In genomic region chr1:151007853-151008243, GRCh38 we compare ENCODE assay signal across 8 cellular contexts. TPM values are rescaled to one million over a fixed set of nuclear protein-coding genes. Genes with fewer than 3 reads are reported as not detected.
A peak's percentile ranks its signal among the peaks of the same experiment; 100 is the strongest.
DNase-seq lines count a peak whose midpoint lies in the region; ATAC-seq and TF ChIP-seq lines count a peak whose summit lies in the region.

No MANE protein-coding gene starts in this region.

- ATAC-seq in natural killer cell = no peak
- ATAC-seq in HG03095 (IDR thresholded peaks at IDR 0.05; ENCODE audit: unreplicated experiment) = no peak
- ATAC-seq in HG02798 (IDR thresholded peaks at IDR 0.05; ENCODE audit: poor library complexity, unreplicated experiment) = no peak

- peaks cover 22% of the 10 kb centered on the region for H3K4me1 ChIP-seq in HUES64 (ENCODE audit: insufficient read depth, low read length)

- peak overlapping the region; percentile 96 for H3K4me3 Mint-ChIP-seq in chondrocyte (ENCODE audit: unreplicated experiment)
- H3K4me3 Mint-ChIP-seq in natural killer cell = peak overlapping the region; percentile 94

- H3K27ac Mint-ChIP-seq in chondrocyte (ENCODE audit: unreplicated experiment) = peak overlapping the region; percentile 96
- peak overlapping the region; percentile 95 to 96 for H3K27ac Mint-ChIP-seq in natural killer cell

- DNase-seq in AG10803 (ENCODE audit: low read depth) = no peak
- no peak for DNase-seq in chondrocyte (ENCODE audit: low spot score)
- DNase-seq in natural killer cell = no peak
- no peak for DNase-seq in H4 (ENCODE audit: low spot score)
- no peak for DNase-seq in globus pallidus (ENCODE audit: low spot score)

- no peaks in the 10 kb centered on the region for H3K36me3 ChIP-seq in HUES64 (ENCODE audit: insufficient read depth, low read length)

- H3K27ac ChIP-seq in HUES64 (ENCODE audit: low read depth, low read length) = peak overlapping the region; percentile 68; the same call in 1 of the 2 replicates

- TF ChIP-seq CTCF in AG10803 (conservative IDR thresholded peaks at IDR 0.05; ENCODE audit: low read length) (no peak), chondrocyte (IDR thresholded peaks at IDR 0.05) (peak; percentile 10), natural killer cell (IDR thresholded peaks at IDR 0.05) (no peak)

- WGBS in HUES64 = 29% methylated on average over 4 of the region's 4 CpGs

- intact Hi-C loops in natural killer cell (cut with micrococcal nuclease) = loop anchor here (1.0 to 2.0 kb wide), 2 partner anchors 41 to 51 kb away; partner anchors contain the start of gene CDC42SE1

- H3K27me3 Mint-ChIP-seq in chondrocyte (ENCODE audit: low read depth) (no peaks in the 10 kb centered on the region), natural killer cell (ENCODE audit: low read depth in 2 of 2) (no peaks in the 10 kb centered on the region)

- H3K4me1 Mint-ChIP-seq in chondrocyte (ENCODE audit: low read depth) (peaks cover 65% of the 10 kb centered on the region), natural killer cell (peaks cover 53 to 65% of the 10 kb centered on the region in 2 donors)

- peak overlapping the region; percentile 62 for H3K9ac ChIP-seq in HUES64 (ENCODE audit: low read depth, low read length)

- peak overlapping the region; percentile 54 for H3K4me3 ChIP-seq in AG10803 (ENCODE audit: low read length)
- peak overlapping the region; percentile 83 for H3K4me3 ChIP-seq in HUES64 (ENCODE audit: low read length)

- no peaks in the 10 kb centered on the region for H3K9me3 ChIP-seq in HUES64 (ENCODE audit: insufficient read depth, low read depth, low read length)

- no peaks in the 10 kb centered on the region for H3K27me3 ChIP-seq in HUES64 (ENCODE audit: insufficient read depth, low read length)

- H3K9me3 Mint-ChIP-seq in chondrocyte (ENCODE audit: low read depth) (no peaks in the 10 kb centered on the region), natural killer cell (no peaks in the 10 kb centered on the region)

- no peaks in the 10 kb centered on the region for H3K36me3 Mint-ChIP-seq in chondrocyte (ENCODE audit: low read depth)
- H3K36me3 Mint-ChIP-seq in natural killer cell = no peaks in the 10 kb centered on the region

RNA-seq across cellular contexts. Expression of gene PRUNE1, which starts 0.4 kb away (rescaled TPM):
- polyA plus RNA-seq in HUES64 (2013, experiment 1 of 2) = 20.7 TPM
- 24.7 TPM for polyA plus RNA-seq in HUES64 (2013, experiment 2 of 2)
- total RNA-seq in chondrocyte (14.1 to 15.4 TPM (median 15.3 TPM) in 3 replicates), natural killer cell (10 to 100 TPM; 11.4 to 14.1 (median 13.5) TPM)
- total RNA-seq in H4 (2014; rRNA removed; shearing (Covaris generic)) = 10.6 and 19.7 TPM in 2 replicates

RNA-seq across cellular contexts. Expression of gene MINDY1, which starts 1.1 kb away (rescaled TPM):
- polyA plus RNA-seq in HUES64 (2013, experiment 1 of 2) = 5.3 TPM
- polyA plus RNA-seq in HUES64 (2013, experiment 2 of 2) = 7.8 TPM
- total RNA-seq in chondrocyte = 12.5 to 18.2 TPM (median 14.8 TPM) in 3 replicates
- 10 to 100 TPM; 14.0 to 15.6 (median 15.2) TPM for total RNA-seq in natural killer cell
- 9.3 and 12.2 TPM in 2 replicates for total RNA-seq in H4 (2014; rRNA removed; shearing (Covaris generic))

RNA-seq across cellular contexts. Expression of gene ANXA9, which starts 25.8 kb away (rescaled TPM):
- polyA plus RNA-seq in HUES64 (2013, experiment 1 of 2) = 0.75 TPM
- polyA plus RNA-seq in HUES64 (2013, experiment 2 of 2) = 0.57 TPM
- total RNA-seq in chondrocyte = 0.54 TPM in 1 of 3 replicates, not detected in the others
- total RNA-seq in natural killer cell = under 1 TPM in 1 of 3 donors, not detected in 2; 0.25 TPM
- 0.04 and 0.23 TPM in 2 replicates for total RNA-seq in H4 (2014; rRNA removed; shearing (Covaris generic))

RNA-seq across cellular contexts. Expression of gene BNIPL, which starts 28.5 kb away (rescaled TPM):
- 0.65 TPM for polyA plus RNA-seq in HUES64 (2013, experiment 1 of 2)
- polyA plus RNA-seq in HUES64 (2013, experiment 2 of 2) = 0.57 TPM
- 0.36 to 0.63 TPM (median 0.62 TPM) in 3 replicates for total RNA-seq in chondrocyte
- total RNA-seq in natural killer cell = under 1 TPM; 0.28 to 0.39 (median 0.33) TPM
- total RNA-seq in H4 (2014; rRNA removed; shearing (Covaris generic)) = 0.10 TPM in 1 of 2 replicates, not detected in the other

RNA-seq across cellular contexts. Expression of gene CERS2, which starts 33.2 kb away (rescaled TPM):
- polyA plus RNA-seq in HUES64 (2013, experiment 1 of 2) = 118 TPM
- 116 TPM for polyA plus RNA-seq in HUES64 (2013, experiment 2 of 2)
- total RNA-seq in chondrocyte (199 to 223 TPM (median 217 TPM) in 3 replicates), natural killer cell (100 to 1,000 TPM; 122 to 129 (median 127) TPM)
- 97.8 and 110 TPM in 2 replicates for total RNA-seq in H4 (2014; rRNA removed; shearing (Covaris generic))
